In genomic region chr22:44599084-44599483, GRCh38 we compare ENCODE assay signal across 1 cellular context.
TF ChIP-seq lines count a peak whose summit lies in the region.

No MANE protein-coding gene starts in this region.

TF ChIP-seq in IMR-90, 13 proteins besides CTCF, POLR2A, EP300 and RAD21 (continued from another document):
- TF ChIP-seq, protein P1, sequence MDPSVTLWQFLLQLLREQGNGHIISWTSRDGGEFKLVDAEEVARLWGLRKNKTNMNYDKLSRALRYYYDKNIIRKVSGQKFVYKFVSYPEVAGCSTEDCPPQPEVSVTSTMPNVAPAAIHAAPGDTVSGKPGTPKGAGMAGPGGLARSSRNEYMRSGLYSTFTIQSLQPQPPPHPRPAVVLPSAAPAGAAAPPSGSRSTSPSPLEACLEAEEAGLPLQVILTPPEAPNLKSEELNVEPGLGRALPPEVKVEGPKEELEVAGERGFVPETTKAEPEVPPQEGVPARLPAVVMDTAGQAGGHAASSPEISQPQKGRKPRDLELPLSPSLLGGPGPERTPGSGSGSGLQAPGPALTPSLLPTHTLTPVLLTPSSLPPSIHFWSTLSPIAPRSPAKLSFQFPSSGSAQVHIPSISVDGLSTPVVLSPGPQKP (IDR thresholded peaks at IDR 0.05; ENCODE audit: borderline replicate concordance, low read depth, low read length): no peak
